In the genomic region with DNA sequence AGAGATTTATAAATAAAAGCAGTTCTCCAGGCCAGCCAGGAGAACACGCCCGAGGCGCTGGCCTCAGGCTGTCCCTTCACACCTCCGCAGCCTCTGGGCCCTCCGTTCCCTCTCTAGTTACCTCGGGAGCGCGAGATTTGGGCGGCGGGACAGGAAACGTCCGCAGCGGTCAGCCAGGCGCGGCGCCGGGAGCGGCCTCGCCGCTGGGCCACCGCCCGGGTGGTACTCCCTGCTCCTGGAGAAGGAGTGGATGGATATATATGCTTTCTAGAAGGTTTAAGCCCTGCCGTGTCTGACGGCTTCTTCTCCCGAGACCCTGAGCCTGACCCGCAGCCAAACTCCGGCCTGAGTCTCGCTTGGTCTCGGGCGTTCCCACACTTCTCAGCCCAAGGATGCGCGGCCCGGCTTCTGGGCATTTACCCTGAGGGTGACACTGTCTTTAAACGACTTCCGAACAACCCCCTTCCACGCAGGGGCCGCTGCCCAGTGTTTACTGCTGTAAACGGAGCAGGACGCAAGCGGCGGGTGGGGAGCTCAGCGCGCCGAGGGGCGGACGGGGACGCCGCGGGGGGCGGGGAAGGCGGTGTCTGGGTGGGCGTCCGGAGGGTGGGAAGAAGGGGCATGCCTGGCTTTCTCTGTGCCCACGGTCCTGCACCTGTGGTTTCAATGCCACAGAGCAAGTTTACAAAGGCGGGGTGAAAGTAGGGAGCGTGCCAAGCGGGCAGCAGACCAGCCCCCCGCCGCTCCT, we compare ENCODE assay signal across 10 cellular contexts. TPM values are rescaled to one million over a fixed set of nuclear protein-coding genes. Genes with fewer than 3 reads are reported as not detected.
DNase-seq lines count a peak whose midpoint lies in the region; ATAC-seq and TF ChIP-seq lines count a peak whose summit lies in the region.
"Had no signal": no experiment of that assay in that cellular context is flagged by ENCODE, and none has a peak within 500 bp of the region (broad histone marks: within the 10 kb centered on the region; RNA-seq: fewer than 3 reads in every experiment).

No MANE protein-coding gene starts in this region.

- H3K79me2 ChIP-seq in HCT116 (ENCODE audit: insufficient read depth, low read length), result peaks cover 27% of the 10 kb centered on the region

- ATAC-seq in HCT116 (no peak), GM19452 (IDR thresholded peaks at IDR 0.05; ENCODE audit: unreplicated experiment) (no peak), HG03520 (IDR thresholded peaks at IDR 0.05; ENCODE audit: unreplicated experiment) (no peak)

- no peaks in the 10 kb centered on the region for H3K27me3 ChIP-seq in HCT116 (ENCODE audit: insufficient read depth, low read length)

- peak overlapping the region; percentile 76 for H3K9ac ChIP-seq in HCT116 (ENCODE audit: low read length)

- POLR2A ChIA-PET in HCT116 (lab: Charles Lee), result interaction anchor here (1.0 to 2.1 kb wide), 2 partner anchors 9 to 324 kb away, joined by 3 to 21 read pairs; partner anchors contain the start of gene ZIC5

- no TSS peak for BruUV-seq in HCT116 (replicated peaks; lab: Mats Ljungman, UMichigan)

- TF ChIP-seq CTCF in AG09309 (IDR thresholded peaks at IDR 0.05; ENCODE audit: control insufficient read depth, insufficient read depth, low read depth, low read length, missing control alignments) (no peak), HCT116 (IDR thresholded peaks at IDR 0.05 in 2 of 3, conservative IDR thresholded peaks at IDR 0.05 in 1 of 3; ENCODE audit: borderline replicate concordance in 1 of 3, insufficient read depth in 1 of 3, low read depth in 2 of 3, low read length in 2 of 3) (no peak)

- peak overlapping the region; percentile 95 for H3K27ac ChIP-seq in HCT116 (ENCODE audit: low read depth, low read length)
- H3K27ac ChIP-seq: epithelial cell of prostate had no signal

- intact Hi-C loops in HCT116 (cut with micrococcal nuclease), result no loop called here

- no peaks in the 10 kb centered on the region for H4K20me1 ChIP-seq in HCT116 (ENCODE audit: insufficient read depth)

- H3K4me3 ChIP-seq in AG09309 (ENCODE audit: control insufficient read depth, low read depth, low read length) (peak overlapping the region; percentile 57), HCT116 (replicated peaks in 1 of 2; ENCODE audit: low read depth in 1 of 2, low read length in 2 of 2) (peak overlapping the region; percentile 51 to 64)

- peak overlapping the region; percentile 93 for H3K4me2 ChIP-seq in HCT116 (ENCODE audit: low read length)

- TF ChIP-seq RAD21 in HCT116 (IDR thresholded peaks at IDR 0.05; ENCODE audit: low read depth), result no peak

- RAD21 ChIA-PET in HCT116 (lab: Charles Lee; ENCODE audit: low non-redundant PET in 1 of 2, low total read pairs in 2 of 2, uncharacterized antibody in 2 of 2, unreplicated experiment in 2 of 2), result no interaction called here

- no peak for DNase-seq in AG09309 (ENCODE audit: low read depth)
- no peak for DNase-seq in HCT116 (ENCODE audit: low read depth, low spot score)
- peak; percentile 75 for DNase-seq in astrocyte of the hippocampus (ENCODE audit: low read depth, low spot score)
- peak; percentile 87 for DNase-seq in mesenteric fat pad (ENCODE audit: low spot score)
- no peak for DNase-seq in GF-D8 (lab: John Stamatoyannopoulos, UW)
- no peak for DNase-seq in kidney glomerular epithelial cell (lab: John Stamatoyannopoulos, UW)

- no peaks in the 10 kb centered on the region for H3K9me3 ChIP-seq in HCT116 (ENCODE audit: control insufficient read depth in 1 of 2, insufficient read depth in 1 of 2, low read depth in 1 of 2, low read length in 2 of 2)

- no peak for TF ChIP-seq POLR2A in HCT116 (IDR thresholded peaks at IDR 0.05; ENCODE audit: borderline replicate concordance, extremely low read depth, insufficient read depth, insufficient read length)

- H2AFZ ChIP-seq in HCT116 (ENCODE audit: low read depth, low read length, poor library complexity, severe bottlenecking), result no peak overlapping the region

- H3K9me2 ChIP-seq in HCT116 (ENCODE audit: insufficient read depth), result no peaks in the 10 kb centered on the region

- H3K36me3 ChIP-seq in HCT116 (ENCODE audit: control insufficient read depth in 1 of 2, insufficient read depth in 2 of 2, low read length in 2 of 2), result no peaks in the 10 kb centered on the region; a peak in 1 of 4 replicates

- CTCF ChIA-PET in HCT116 (lab: Charles Lee), result interaction anchor here (1.6 kb wide), 1 partner anchor 63 kb away, joined by 5 read pairs; no protein-coding TSS in a partner anchor

- H3K4me1 ChIP-seq in HCT116 (ENCODE audit: control insufficient read depth in 1 of 2, insufficient read depth in 2 of 2, low read length in 2 of 2), result peaks cover 15 to 28% of the 10 kb centered on the region in 2 experiments

TF ChIP-seq in HCT116, 20 proteins besides CTCF, POLR2A, EP300 and RAD21:
- TF ChIP-seq, protein P1, sequence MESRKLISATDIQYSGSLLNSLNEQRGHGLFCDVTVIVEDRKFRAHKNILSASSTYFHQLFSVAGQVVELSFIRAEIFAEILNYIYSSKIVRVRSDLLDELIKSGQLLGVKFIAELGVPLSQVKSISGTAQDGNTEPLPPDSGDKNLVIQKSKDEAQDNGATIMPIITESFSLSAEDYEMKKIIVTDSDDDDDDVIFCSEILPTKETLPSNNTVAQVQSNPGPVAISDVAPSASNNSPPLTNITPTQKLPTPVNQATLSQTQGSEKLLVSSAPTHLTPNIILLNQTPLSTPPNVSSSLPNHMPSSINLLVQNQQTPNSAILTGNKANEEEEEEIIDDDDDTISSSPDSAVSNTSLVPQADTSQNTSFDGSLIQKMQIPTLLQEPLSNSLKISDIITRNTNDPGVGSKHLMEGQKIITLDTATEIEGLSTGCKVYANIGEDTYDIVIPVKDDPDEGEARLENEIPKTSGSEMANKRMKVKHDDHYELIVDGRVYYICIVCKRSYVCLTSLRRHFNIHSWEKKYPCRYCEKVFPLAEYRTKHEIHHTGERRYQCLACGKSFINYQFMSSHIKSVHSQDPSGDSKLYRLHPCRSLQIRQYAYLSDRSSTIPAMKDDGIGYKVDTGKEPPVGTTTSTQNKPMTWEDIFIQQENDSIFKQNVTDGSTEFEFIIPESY (IDR thresholded peaks at IDR 0.05; ENCODE audit: extremely low read depth, insufficient replicate concordance, low read length), result peak; percentile 82
- peak; percentile 33; the same call in 1 of the 2 replicates for TF ChIP-seq POLR2AphosphoS5 (IDR thresholded peaks at IDR 0.05; ENCODE audit: low read depth, low read length)
- TF ChIP-seq ELF1 (IDR thresholded peaks at IDR 0.05; ENCODE audit: borderline replicate concordance, low read depth), result no peak
TF ChIP-seq in HCT116: peak in this region for 2.

RNA-seq across cellular contexts. Expression of gene ZIC2, which starts 2.0 kb away (rescaled TPM):
- total RNA-seq in HCT116 (2021; ENCODE audit: unreplicated experiment), result 44.4 TPM
- polyA plus RNA-seq in HCT116 (2012), result 15.1 and 15.3 TPM in 2 replicates
- not detected for total RNA-seq in mesenteric fat pad

RNA-seq across cellular contexts. Expression of gene ZIC5, which starts 8.1 kb away (rescaled TPM):
- total RNA-seq in HCT116 (2021; ENCODE audit: unreplicated experiment) (10.3 TPM), mesenteric fat pad (not detected)
- polyA plus RNA-seq in HCT116 (2012), result 3.1 and 3.7 TPM in 2 replicates
- total RNA-seq: RPMI7951 had no signal

Comparison
In these comparisons a context has a peak if more than half of its experiments do, and no peak if none do; other contexts are left out.
1. DNase-seq: peak in astrocyte of the hippocampus (single experiment) and mesenteric fat pad (single experiment); none in AG09309 (single experiment), HCT116 (single experiment), GF-D8 (single experiment) and kidney glomerular epithelial cell (single experiment).
2. RNA of gene ZIC2, which starts 2.0 kb away (total RNA-seq): 44.4 TPM in HCT116 (single experiment); not detected in mesenteric fat pad (single experiment); every median in the first group is over 10 times any median in the second.
3. RNA of gene ZIC5, which starts 8.1 kb away (total RNA-seq): 10.3 TPM in HCT116 (single experiment); not detected in mesenteric fat pad (single experiment); every median in the first group is over 10 times any median in the second.